In genomic region chr11:47847892-47848635, GRCh38 we compare ENCODE assay signal across 8 cellular contexts. TPM values are rescaled to one million over a fixed set of nuclear protein-coding genes. Genes with fewer than 3 reads are reported as not detected.
DNase-seq lines count a peak whose midpoint lies in the region; ATAC-seq and TF ChIP-seq lines count a peak whose summit lies in the region.

TSS of gene NUP160 (minus strand) at chr11:47848350. CDS start at chr11:47848318, 32 bp downstream.

- H2AFZ ChIP-seq in Karpas-422 (ENCODE audit: low read length), result peak within 1 kb of the TSS; percentile 65; the same call in 1 of the 2 replicates
- peak within 1 kb of the TSS; percentile 98 for H2AFZ ChIP-seq in neural cell (ENCODE audit: low read depth, low read length)

- TF ChIP-seq CTCF in foreskin keratinocyte (conservative IDR thresholded peaks at IDR 0.05), result no peak
- TF ChIP-seq CTCF in neural cell (IDR thresholded peaks at IDR 0.05; ENCODE audit: poor library complexity, severe bottlenecking), result peak; percentile 22

- peak; percentile 73 for ATAC-seq in GM21825 (IDR thresholded peaks at IDR 0.05; ENCODE audit: unreplicated experiment)
- ATAC-seq in foreskin keratinocyte, result peak; percentile 92
- peak; percentile 94 for ATAC-seq in stimulated activated naive CD8-positive, alpha-beta T cell treated with anti-CD3 and anti-CD28 coated beads, Interleukin-15, amount 100 ng/mL, for 72 hours

- H3K27ac ChIP-seq in Karpas-422 (ENCODE audit: low read length), result peak within 1 kb of the TSS; percentile 96
- peak within 1 kb of the TSS; percentile 90 for H3K27ac ChIP-seq in SJCRH30
- peak within 1 kb of the TSS; percentile 75 for H3K27ac ChIP-seq in foreskin keratinocyte
- peak within 1 kb of the TSS; percentile 99 for H3K27ac ChIP-seq in neural cell (ENCODE audit: low read length)

- TF ChIP-seq RAD21 in neural cell (conservative IDR thresholded peaks at IDR 0.05), result no peak

- peak within 1 kb of the TSS; percentile 88 for H3K9ac ChIP-seq in Karpas-422 (ENCODE audit: low read length)
- H3K9ac ChIP-seq in neural cell (ENCODE audit: low read length), result peak within 1 kb of the TSS; percentile 98

- H3K27me3 Mint-ChIP-seq in stimulated activated naive CD8-positive, alpha-beta T cell treated with anti-CD3 and anti-CD28 coated beads, Interleukin-15, amount 100 ng/mL, for 72 hours, result no peaks in the 10 kb centered on the region

- peaks cover 56% of the 10 kb centered on the region for H3K4me1 ChIP-seq in Karpas-422 (ENCODE audit: low read length)
- peaks cover 12% of the 10 kb centered on the region for H3K4me1 ChIP-seq in SJCRH30
- H3K4me1 ChIP-seq in foreskin keratinocyte, result no peaks in the 10 kb centered on the region

- no peaks in the 10 kb centered on the region; the same call in 1 of the 2 replicates for H3K9me2 ChIP-seq in Karpas-422 (replicated peaks; ENCODE audit: insufficient read depth, low read length)
- no peaks in the 10 kb centered on the region for H3K9me2 ChIP-seq in neural cell (ENCODE audit: insufficient read depth, low read length)

- H3K27ac Mint-ChIP-seq in stimulated activated naive CD8-positive, alpha-beta T cell treated with anti-CD3 and anti-CD28 coated beads, Interleukin-15, amount 100 ng/mL, for 72 hours, result peak within 1 kb of the TSS; percentile 98 to 99

- peak; percentile 66 for DNase-seq in EH (ENCODE audit: low read depth)
- peak; percentile 92 for DNase-seq in Karpas-422
- peak; percentile 76 to 78 for DNase-seq in SJCRH30
- DNase-seq in activated gamma-delta T cell treated with Interleukin-2 at 50 U/mL for 16 hours, result peak; percentile 85
- peak; percentile 32 to 62 for DNase-seq in foreskin keratinocyte
- peak; percentile 83 to 84 for DNase-seq in stimulated activated naive CD8-positive, alpha-beta T cell treated with anti-CD3 and anti-CD28 coated beads, Interleukin-15, amount 100 ng/mL, for 72 hours

- TF ChIP-seq EP300 in neural cell (conservative IDR thresholded peaks at IDR 0.05; ENCODE audit: poor library complexity, severe bottlenecking), result peak; percentile 63

- 0 out of 2 replicates have a peak, but pooled peaks cover 6% of the 10 kb centered on the region for H4K20me1 ChIP-seq in Karpas-422 (ENCODE audit: insufficient read depth, low read depth, low read length)
- H4K20me1 ChIP-seq in neural cell (ENCODE audit: insufficient read depth), result peaks cover 4% of the 10 kb centered on the region

- peak within 1 kb of the TSS; percentile 95 for H3K4me2 ChIP-seq in Karpas-422 (ENCODE audit: low read depth, low read length, poor library complexity, severe bottlenecking)
- peak within 1 kb of the TSS; percentile 68 for H3K4me2 ChIP-seq in neural cell (ENCODE audit: low read length)

- H3K36me3 ChIP-seq in Karpas-422 (ENCODE audit: insufficient read depth, low read length) (peaks cover 27% of the 10 kb centered on the region), SJCRH30 (peaks cover 34% of the 10 kb centered on the region), neural cell (ENCODE audit: insufficient read depth, low read length) (no peaks in the 10 kb centered on the region)

- H3K4me1 Mint-ChIP-seq in stimulated activated naive CD8-positive, alpha-beta T cell treated with anti-CD3 and anti-CD28 coated beads, Interleukin-15, amount 100 ng/mL, for 72 hours, result peaks cover 44% of the 10 kb centered on the region

- H3K79me2 ChIP-seq in Karpas-422 (ENCODE audit: low read length), result peaks cover 48% of the 10 kb centered on the region
- H3K79me2 ChIP-seq in neural cell (replicated peaks; ENCODE audit: insufficient read depth, low read length), result peaks cover 31% of the 10 kb centered on the region

- H3K9me3 Mint-ChIP-seq in stimulated activated naive CD8-positive, alpha-beta T cell treated with anti-CD3 and anti-CD28 coated beads, Interleukin-15, amount 100 ng/mL, for 72 hours, result no peaks in the 10 kb centered on the region

- peak within 1 kb of the TSS; percentile 93 to 98 for H3K4me3 Mint-ChIP-seq in stimulated activated naive CD8-positive, alpha-beta T cell treated with anti-CD3 and anti-CD28 coated beads, Interleukin-15, amount 100 ng/mL, for 72 hours

- no peaks in the 10 kb centered on the region for H3F3A ChIP-seq in neural cell (ENCODE audit: insufficient read depth, low read length, poor library complexity, severe bottlenecking)

- no peaks in the 10 kb centered on the region for H3K9me3 ChIP-seq in Karpas-422 (ENCODE audit: low read length)
- H3K9me3 ChIP-seq in SJCRH30 (replicated peaks), result no peaks in the 10 kb centered on the region
- H3K9me3 ChIP-seq in neural cell (ENCODE audit: low read length), result no peaks in the 10 kb centered on the region

- H3K4me3 ChIP-seq in Karpas-422 (ENCODE audit: low read length) (peak within 1 kb of the TSS; percentile 98), SJCRH30 (peak within 1 kb of the TSS; percentile 89), neural cell (ENCODE audit: low read length) (peak within 1 kb of the TSS; percentile 97)

- H3K27me3 ChIP-seq in Karpas-422 (ENCODE audit: low read length), result no peaks in the 10 kb centered on the region
- H3K27me3 ChIP-seq in SJCRH30, result no peaks in the 10 kb centered on the region
- no peaks in the 10 kb centered on the region for H3K27me3 ChIP-seq in foreskin keratinocyte
- no peaks in the 10 kb centered on the region for H3K27me3 ChIP-seq in neural cell (ENCODE audit: insufficient read depth, low read depth, low read length)

TF ChIP-seq in neural cell, 6 proteins besides CTCF, POLR2A, EP300 and RAD21:
- TF ChIP-seq TAF1 (IDR thresholded peaks at IDR 0.05; ENCODE audit: low read depth) (peak; percentile 96), EZH2 (IDR thresholded peaks at IDR 0.05; ENCODE audit: borderline replicate concordance, insufficient read depth, low read length, poor library complexity, severe bottlenecking) (no peak), MXI1 (conservative IDR thresholded peaks at IDR 0.05; ENCODE audit: poor library complexity, severe bottlenecking) (peak; percentile 94), POLR2AphosphoS5 (IDR thresholded peaks at IDR 0.05) (peak; percentile 100), REST (IDR thresholded peaks at IDR 0.05; ENCODE audit: borderline replicate concordance) (peak; percentile 89), SMC3 (conservative IDR thresholded peaks at IDR 0.05; ENCODE audit: poor library complexity) (peak; percentile 35)

RNA-seq across cellular contexts. Expression of gene NUP160, which starts in this region (rescaled TPM):
- 37.7 and 65.0 TPM in 2 replicates for total RNA-seq in Karpas-422 (2014; rRNA removed; shearing (Covaris generic); ENCODE audit: low replicate concordance)
- total RNA-seq in SJCRH30 (2014; rRNA removed; shearing (Covaris generic)), result 65.4 and 74.1 TPM in 2 replicates
- 30.6 and 33.6 TPM in 2 replicates for total RNA-seq in foreskin keratinocyte
- polyA plus RNA-seq in foreskin keratinocyte, result 7.5 and 9.7 TPM in 2 replicates
- 45.5 and 49.6 TPM in 2 replicates for polyA plus RNA-seq in neural cell
- 88.1 and 92.4 TPM in 2 replicates for polyA minus RNA-seq in neural cell

Comparison
In these comparisons a context has a peak if more than half of its experiments do, and no peak if none do; other contexts are left out.
1. Peak in every context shown above with its lines: DNase-seq, ATAC-seq, H3K4me3 ChIP-seq and H3K27ac ChIP-seq.